ENCODE assay signal across 16 cellular contexts in genomic region chr2:132424526-132425121, GRCh38. TPM values are rescaled to one million over a fixed set of nuclear protein-coding genes. Genes with fewer than 3 reads are reported as not detected.
DNase-seq lines count a peak whose midpoint lies in the region; ATAC-seq and TF ChIP-seq lines count a peak whose summit lies in the region.
"Had no signal": no experiment of that assay in that cellular context is flagged by ENCODE, and none has a peak within 500 bp of the region (broad histone marks: within the 10 kb centered on the region; RNA-seq: fewer than 3 reads in every experiment).

No MANE protein-coding gene starts in this region.

- H3K27ac Mint-ChIP-seq in stimulated activated naive CD8-positive, alpha-beta T cell treated with anti-CD3 and anti-CD28 coated beads, Interleukin-15, amount 100 ng/mL, for 72 hours = no peak overlapping the region
- H3K27ac Mint-ChIP-seq: activated CD4-positive, alpha-beta T cell treated with anti-CD3 and anti-CD28 coated beads, Interleukin-2, amount 10 ng/mL, durations not matched to agents 7 days and 5 days had no signal

- peaks cover 1 to 19% of the 10 kb centered on the region in 2 donors for H3K9me3 Mint-ChIP-seq in stimulated activated naive CD8-positive, alpha-beta T cell treated with anti-CD3 and anti-CD28 coated beads, Interleukin-15, amount 100 ng/mL, for 72 hours
- H3K9me3 Mint-ChIP-seq: activated CD4-positive, alpha-beta T cell treated with anti-CD3 and anti-CD28 coated beads, Interleukin-2, amount 10 ng/mL, durations not matched to agents 7 days and 5 days had no signal

- peaks cover 4% of the 10 kb centered on the region for H3K27me3 ChIP-seq in left ventricle myocardium inferior (ENCODE audit: low read depth)
- H3K27me3 ChIP-seq: Peyer's patch had no signal

- ATAC-seq in Right ventricle myocardium inferior (peak; percentile 64), mucosa of descending colon (peak; percentile 81), HG03442 (IDR thresholded peaks at IDR 0.05; ENCODE audit: unreplicated experiment) (no peak)
- no peak for ATAC-seq in stimulated activated naive CD8-positive, alpha-beta T cell treated with anti-CD3 and anti-CD28 coated beads, Interleukin-15, amount 100 ng/mL, for 72 hours

- H3K4me3 ChIP-seq in left ventricle myocardium inferior (no peak overlapping the region), fibroblast of the aortic adventitia (ENCODE audit: low read depth, low read length) (no peak overlapping the region), mucosa of descending colon (no peak overlapping the region)
- H3K4me3 ChIP-seq: heart right ventricle, Peyer's patch had no signal

- H3K4me1 ChIP-seq in left ventricle myocardium inferior = no peaks in the 10 kb centered on the region
- H3K4me1 ChIP-seq in mucosa of descending colon (ENCODE audit: low read depth) = peaks cover 4% of the 10 kb centered on the region
- H3K4me1 ChIP-seq: heart right ventricle had no signal

- H3K4me3 Mint-ChIP-seq in stimulated activated naive CD8-positive, alpha-beta T cell treated with anti-CD3 and anti-CD28 coated beads, Interleukin-15, amount 100 ng/mL, for 72 hours = no peak overlapping the region
- H3K4me3 Mint-ChIP-seq: activated CD4-positive, alpha-beta T cell treated with anti-CD3 and anti-CD28 coated beads, Interleukin-2, amount 10 ng/mL, durations not matched to agents 7 days and 5 days had no signal

- H3K9me3 ChIP-seq in left ventricle myocardium inferior (replicated peaks) (no peaks in the 10 kb centered on the region), mucosa of descending colon (no peaks in the 10 kb centered on the region)
- H3K9me3 ChIP-seq: heart right ventricle, Peyer's patch had no signal

- H3K4me1 Mint-ChIP-seq in stimulated activated naive CD8-positive, alpha-beta T cell treated with anti-CD3 and anti-CD28 coated beads, Interleukin-15, amount 100 ng/mL, for 72 hours = no peaks in the 10 kb centered on the region
- H3K4me1 Mint-ChIP-seq: activated CD4-positive, alpha-beta T cell treated with anti-CD3 and anti-CD28 coated beads, Interleukin-2, amount 10 ng/mL, durations not matched to agents 7 days and 5 days had no signal

- no peak overlapping the region for H3K27ac ChIP-seq in left ventricle myocardium inferior (replicated peaks)
- H3K27ac ChIP-seq: heart right ventricle had no signal

- peaks cover 2% of the 10 kb centered on the region for H3K27me3 Mint-ChIP-seq in stimulated activated naive CD8-positive, alpha-beta T cell treated with anti-CD3 and anti-CD28 coated beads, Interleukin-15, amount 100 ng/mL, for 72 hours
- H3K27me3 Mint-ChIP-seq: activated CD4-positive, alpha-beta T cell treated with anti-CD3 and anti-CD28 coated beads, Interleukin-2, amount 10 ng/mL, durations not matched to agents 7 days and 5 days had no signal

- DNase-seq in Right ventricle myocardium inferior (ENCODE audit: missing footprints) = no peak
- DNase-seq in left ventricle myocardium inferior = no peak
- peak; percentile 93 for DNase-seq in fibroblast of the aortic adventitia (ENCODE audit: low read depth)
- peak in 1 of 3 donors; percentile 31 for DNase-seq in mucosa of descending colon
- no peak for DNase-seq in stimulated activated naive CD8-positive, alpha-beta T cell treated with anti-CD3 and anti-CD28 coated beads, Interleukin-15, amount 100 ng/mL, for 72 hours
- DNase-seq in activated gamma-delta T cell (lab: John Stamatoyannopoulos, UW) = no peak
- no peak for DNase-seq in epidermal melanocyte (ENCODE audit: insufficient read length, low spot score)
- DNase-seq: 8988T; activated CD4-positive, alpha-beta T cell treated with anti-CD3 and anti-CD28 coated beads, Interleukin-2, amount 10 ng/mL, durations not matched to agents 7 days and 5 days; activated effector memory CD4-positive, alpha-beta T cell treated with anti-CD3 and anti-CD28 coated beads, Interleukin-2, amount 50 U/mL, for 16 hours; heart right ventricle; NCI-H1092; NCI-H2227 treated with DMSO at 0.1 percent for 48 hours; Peyer's patch; T-helper 2 cell had no signal

- intact Hi-C loops in Right ventricle myocardium inferior (cut with DNase I) = no loop called here
- intact Hi-C loops in left ventricle myocardium inferior (cut with micrococcal nuclease) = no loop called here
- intact Hi-C loops in mucosa of descending colon (cut with DNase I, micrococcal nuclease) = no loop called here

- H3K36me3 ChIP-seq in left ventricle myocardium inferior (no peaks in the 10 kb centered on the region), mucosa of descending colon (ENCODE audit: low read depth) (no peaks in the 10 kb centered on the region)
- H3K36me3 ChIP-seq: heart right ventricle, Peyer's patch had no signal

- TF ChIP-seq CTCF in left ventricle myocardium inferior (IDR thresholded peaks at IDR 0.05; ENCODE audit: borderline replicate concordance) = no peak
- TF ChIP-seq CTCF in fibroblast of the aortic adventitia (IDR thresholded peaks at IDR 0.05; ENCODE audit: insufficient read depth, low read length) = peak; percentile 41
- TF ChIP-seq CTCF in mucosa of descending colon (IDR thresholded peaks at IDR 0.05) = no peak

RNA-seq across cellular contexts. Expression of gene GPR39, which starts 8.0 kb away (rescaled TPM):
- total RNA-seq in Right ventricle myocardium inferior (not detected), left ventricle myocardium inferior (not detected), fibroblast of the aortic adventitia (ENCODE audit: low replicate concordance) (0.41 and 12.7 TPM in 2 replicates), mucosa of descending colon (10 to 100 TPM; 11.6 to 33.7 (median 20.6) TPM)
- total RNA-seq: activated CD4-positive, alpha-beta T cell treated with anti-CD3 and anti-CD28 coated beads, Interleukin-2, amount 10 ng/mL, durations not matched to agents 7 days and 5 days; heart right ventricle had no signal

Comparison
In these comparisons a context has a peak if more than half of its experiments do, and no peak if none do; other contexts are left out.
1. ATAC-seq: peak in Right ventricle myocardium inferior (single experiment) and mucosa of descending colon (single experiment); none in HG03442 (single experiment) and stimulated activated naive CD8-positive, alpha-beta T cell treated with anti-CD3 and anti-CD28 coated beads, Interleukin-15, amount 100 ng/mL, for 72 hours (single experiment).